8 cellular contexts compared by ENCODE assay signal in genomic region chr11:95788921-95789505, GRCh38. TPM values are rescaled to one million over a fixed set of nuclear protein-coding genes. Genes with fewer than 3 reads are reported as not detected.
DNase-seq lines count a peak whose midpoint lies in the region; ATAC-seq and TF ChIP-seq lines count a peak whose summit lies in the region.

No MANE protein-coding gene starts in this region.

- 0 to 3% (median 1%) methylated on average over 11 to 34 of the region's 34 CpGs for WGBS in heart left ventricle, 4 donors

- peak overlapping the region; percentile 93 to 99 (median 99) for H3K27ac ChIP-seq in heart left ventricle
- H3K27ac ChIP-seq in rectal smooth muscle tissue (ENCODE audit: low read depth, low read length) = peak overlapping the region; percentile 100

- peak overlapping the region; percentile 55 to 95 (median 83) for H3K4me3 ChIP-seq in heart left ventricle
- H3K4me3 ChIP-seq in rectal smooth muscle tissue (ENCODE audit: low read length) = peak overlapping the region; percentile 100

- peaks cover 0 to 1% (median 0%) of the 10 kb centered on the region in 7 donors for H3K9me3 Mint-ChIP-seq in CD14-positive monocyte
- H3K9me3 Mint-ChIP-seq in activated naive CD8-positive, alpha-beta T cell (ENCODE audit: low read depth) = no peaks in the 10 kb centered on the region

- H3K36me3 Mint-ChIP-seq in CD14-positive monocyte = peaks cover 29 to 34% of the 10 kb centered on the region in 2 donors
- H3K36me3 Mint-ChIP-seq in activated naive CD8-positive, alpha-beta T cell = peaks cover 10% of the 10 kb centered on the region

- H3K27me3 ChIP-seq in heart left ventricle (no peaks in the 10 kb centered on the region), rectal smooth muscle tissue (ENCODE audit: control insufficient read depth, insufficient read depth, low read length) (no peaks in the 10 kb centered on the region)

- H3K4me1 ChIP-seq in heart left ventricle = peaks cover 3 to 31% (median 23%) of the 10 kb centered on the region in 12 donors
- peaks cover 23% of the 10 kb centered on the region for H3K4me1 ChIP-seq in rectal smooth muscle tissue (ENCODE audit: control insufficient read depth, insufficient read depth, low read length)

- TF ChIP-seq POLR2A in heart left ventricle (IDR thresholded peaks at IDR 0.05) = no peak

- peak overlapping the region; percentile 25 for H3K9ac ChIP-seq in rectal smooth muscle tissue (ENCODE audit: low read length)

- peaks cover 0 to 41% (median 35%) of the 10 kb centered on the region in 9 donors for H3K36me3 ChIP-seq in heart left ventricle
- peaks cover 2% of the 10 kb centered on the region for H3K36me3 ChIP-seq in rectal smooth muscle tissue (ENCODE audit: control insufficient read depth, insufficient read depth, low read length)

- peak overlapping the region; percentile 100 for H3K27ac Mint-ChIP-seq in CD14-positive monocyte
- H3K27ac Mint-ChIP-seq in activated naive CD8-positive, alpha-beta T cell = peak overlapping the region; percentile 89

- TF ChIP-seq CTCF in CD14-positive monocyte (IDR thresholded peaks at IDR 0.05) (no peak), heart left ventricle (IDR thresholded peaks at IDR 0.05) (peak in 1 of 12 donors; percentile 16)

- H3K9me3 ChIP-seq in heart left ventricle = no peaks in the 10 kb centered on the region

- peak; percentile 9 for ATAC-seq in GM18907 (IDR thresholded peaks at IDR 0.05; ENCODE audit: unreplicated experiment)
- ATAC-seq in heart left ventricle = no peak
- no peak for ATAC-seq in GM21390 (IDR thresholded peaks at IDR 0.05; ENCODE audit: unreplicated experiment)

- H3K4me1 Mint-ChIP-seq in CD14-positive monocyte = peaks cover 24% of the 10 kb centered on the region
- peaks cover 51% of the 10 kb centered on the region for H3K4me1 Mint-ChIP-seq in activated naive CD8-positive, alpha-beta T cell (ENCODE audit: low read depth)

- no peaks in the 10 kb centered on the region for H3K27me3 Mint-ChIP-seq in CD14-positive monocyte (ENCODE audit: low read depth in 3 of 3)
- no peaks in the 10 kb centered on the region for H3K27me3 Mint-ChIP-seq in activated naive CD8-positive, alpha-beta T cell

- intact Hi-C loops in CD14-positive monocyte (cut with micrococcal nuclease) (loop anchor here (2.0 to 10.0 kb wide), 3 partner anchors 554 to 817 kb away; partner anchors contain the start of genes CWC15 (in 2 of the 2), KDM4D (in 2 of the 2), JRKL (in 1 of the 2) and SESN3 (in 1 of the 2)), heart left ventricle (cut with DNase I) (no loop called here)

- peak; percentile 45 for DNase-seq in CD14-positive monocyte (ENCODE audit: low spot score)
- DNase-seq in NCI-H2196 treated with DMSO at 0.1 percent for 48 hours (lab: John Stamatoyannopoulos, UW; ENCODE audit: unreplicated experiment) = peak; percentile 1
- peak in 2 of 5 donors; percentile 7 to 25 for DNase-seq in heart left ventricle
- DNase-seq in GM19240 (ENCODE audit: insufficient read length, low spot score) = no peak

- H3K4me3 Mint-ChIP-seq in CD14-positive monocyte = peak overlapping the region; percentile 99
- H3K4me3 Mint-ChIP-seq in activated naive CD8-positive, alpha-beta T cell = peak overlapping the region; percentile 99

RNA-seq across cellular contexts. Expression of gene FAM76B, which starts 0.6 kb away (rescaled TPM):
- 1 to 10 TPM; 7.8 to 8.2 TPM for polyA plus RNA-seq in CD14-positive monocyte
- total RNA-seq in heart left ventricle = 10 to 100 TPM in 3 of 9 donors, 1 to 10 TPM in 6; 4.6 to 13.2 (median 7.2) TPM
- polyA plus RNA-seq in heart left ventricle = 1 to 10 TPM; 4.9 to 5.8 TPM

RNA-seq across cellular contexts. Expression of gene CEP57, which starts 1.3 kb away (rescaled TPM):
- polyA plus RNA-seq in CD14-positive monocyte = 10 to 100 TPM; 14.9 to 24.9 TPM
- 10 to 100 TPM; 17.2 to 31.7 (median 24.3) TPM for total RNA-seq in heart left ventricle
- polyA plus RNA-seq in heart left ventricle = 10 to 100 TPM in 1 of 2 donors, 1 to 10 TPM in 1; 8.7 to 13.4 TPM

Comparison
In these comparisons a context has a peak if more than half of its experiments do, and no peak if none do; other contexts are left out.
1. intact Hi-C loops: an anchor here in CD14-positive monocyte (2.0 to 10.0 kb wide); none called in heart left ventricle.